ENCODE assay signal across 19 cellular contexts in genomic region chr20:36275441-36276189, GRCh38.
"Had no signal": no experiment of that assay in that cellular context is flagged by ENCODE, and none has a peak within 500 bp of the region (broad histone marks: within the 10 kb centered on the region; RNA-seq: fewer than 3 reads in every experiment).

No MANE protein-coding gene starts in this region.

- H3K27ac Mint-ChIP-seq: activated CD4-positive, alpha-beta T cell treated with anti-CD3 and anti-CD28 coated beads, Interleukin-2, amount 10 ng/mL, durations not matched to agents 24 days and 14 days; activated T-helper 1 cell treated with anti-CD3 and anti-CD28 coated beads, Interleukin-12 subunit alpha, Interleukin-12 subunit beta, Interleukin-2, Interleukin-4 antibody, amounts not matched to agents 30 ng/mL and 10 ng/mL and 1 ng/mL, durations not matched to agents 14 hours and 24 hours and 36 hours; memory B cell; natural killer cell; progenitor cell of endocrine pancreas had no signal

- H3K27ac ChIP-seq: ascending aorta, breast epithelium, left lung, right atrium auricular region, skin epidermis, tibial artery had no signal

- H3K4me1 ChIP-seq: ascending aorta, breast epithelium, left lung, right atrium auricular region, tibial artery had no signal

- H3K4me1 Mint-ChIP-seq: activated CD4-positive, alpha-beta T cell treated with anti-CD3 and anti-CD28 coated beads, Interleukin-2, amount 10 ng/mL, durations not matched to agents 24 days and 14 days; memory B cell; natural killer cell had no signal

- H3K36me3 Mint-ChIP-seq: memory B cell, natural killer cell had no signal

- ATAC-seq: left lung, natural killer cell had no signal

- H3K4me3 Mint-ChIP-seq: activated CD4-positive, alpha-beta T cell treated with anti-CD3 and anti-CD28 coated beads, Interleukin-2, amount 10 ng/mL, durations not matched to agents 24 days and 14 days; activated T-helper 1 cell treated with anti-CD3 and anti-CD28 coated beads, Interleukin-12 subunit alpha, Interleukin-12 subunit beta, Interleukin-2, Interleukin-4 antibody, amounts not matched to agents 30 ng/mL and 10 ng/mL and 1 ng/mL, durations not matched to agents 14 hours and 24 hours and 36 hours; memory B cell; natural killer cell had no signal

- H3K27me3 ChIP-seq: ascending aorta, right atrium auricular region had no signal

- H3K36me3 ChIP-seq: ascending aorta, breast epithelium, left lung, right atrium auricular region, tibial artery had no signal

- DNase-seq: activated CD4-positive, alpha-beta T cell treated with anti-CD3 and anti-CD28 coated beads, Interleukin-2, amount 10 ng/mL, durations not matched to agents 24 days and 14 days; activated CD4-positive, CD25-positive, alpha-beta regulatory T cell; hippocampal formation; left lung; natural killer cell; nucleus accumbens; stimulated activated CD4-positive, alpha-beta T cell treated with anti-CD3 and anti-CD28 coated beads, Interleukin-15, amount 100 ng/mL, for 24 hours; stimulated activated CD4-positive, alpha-beta T cell treated with anti-CD3 and anti-CD28 coated beads, Interleukin-4, amount 100 ng/mL, for 1 hour; stimulated activated naive CD4-positive, alpha-beta T cell had no signal

- H3K9me3 Mint-ChIP-seq: activated CD4-positive, alpha-beta T cell treated with anti-CD3 and anti-CD28 coated beads, Interleukin-2, amount 10 ng/mL, durations not matched to agents 24 days and 14 days; activated T-helper 1 cell treated with anti-CD3 and anti-CD28 coated beads, Interleukin-12 subunit alpha, Interleukin-12 subunit beta, Interleukin-2, Interleukin-4 antibody, amounts not matched to agents 30 ng/mL and 10 ng/mL and 1 ng/mL, durations not matched to agents 14 hours and 24 hours and 36 hours; natural killer cell had no signal

- FAIRE-seq: kidney, TTC549 had no signal

- H3K9me3 ChIP-seq: ascending aorta, breast epithelium, left lung, right atrium auricular region, tibial artery had no signal

- H3K4me3 ChIP-seq: ascending aorta, breast epithelium, left lung, right atrium auricular region, skin epidermis, tibial artery had no signal
